Comparison of ENCODE assay signal across 32 cellular contexts in genomic region chr10:14293516-14293915, GRCh38.
"Had no signal": no experiment of that assay in that cellular context is flagged by ENCODE, and none has a peak within 500 bp of the region (broad histone marks: within the 10 kb centered on the region; RNA-seq: fewer than 3 reads in every experiment).

No MANE protein-coding gene starts in this region.

- FAIRE-seq: islet of Langerhans, small intestine, TTC549, urothelium cell line had no signal

- H3K36me3 Mint-ChIP-seq: activated naive CD4-positive, alpha-beta T cell treated with anti-CD3 and anti-CD28 coated beads, Interleukin-2, amount 10 ng/mL, durations not matched to agents 7 days and 5 days; stimulated activated effector memory CD8-positive, alpha-beta T cell treated with anti-CD3 and anti-CD28 coated beads, Interleukin-12 subunit alpha, Interleukin-12 subunit beta, amount 100 ng/mL, for 72 hours had no signal

- H3K4me3 ChIP-seq: breast epithelium, colonic mucosa, dorsolateral prefrontal cortex, heart right ventricle, left lung, lower lobe of right lung, mucosa of descending colon, prostate gland, thoracic aorta had no signal

- H3K9me3 Mint-ChIP-seq: natural killer cell treated with Interleukin-12 subunit alpha and Interleukin-12 subunit beta and Interleukin-15 and Interleukin-18, amount 100 ng/mL, for 72 hours had no signal

- H3K4me1 ChIP-seq: breast epithelium, colonic mucosa, left lung, lower lobe of right lung, prostate gland had no signal

- H3K27me3 ChIP-seq: breast epithelium, colonic mucosa, left lung had no signal

- H3K4me1 Mint-ChIP-seq: activated CD4-positive, alpha-beta T cell treated with anti-CD3 and anti-CD28 coated beads, Interleukin-2, amount 10 ng/mL, durations not matched to agents 24 days and 14 days; activated naive CD4-positive, alpha-beta T cell treated with anti-CD3 and anti-CD28 coated beads, Interleukin-2, amount 10 ng/mL, durations not matched to agents 7 days and 5 days; stimulated activated effector memory CD8-positive, alpha-beta T cell treated with anti-CD3 and anti-CD28 coated beads, Interleukin-12 subunit alpha, Interleukin-12 subunit beta, amount 100 ng/mL, for 72 hours had no signal

- ATAC-seq: heart right ventricle; left lung; lower lobe of right lung; mucosa of descending colon; natural killer cell treated with Interleukin-12 subunit alpha and Interleukin-12 subunit beta and Interleukin-15 and Interleukin-18, amount 100 ng/mL, for 72 hours; sciatic nerve; stimulated activated effector memory CD8-positive, alpha-beta T cell treated with anti-CD3 and anti-CD28 coated beads, Interleukin-12 subunit alpha, Interleukin-12 subunit beta, amount 100 ng/mL, for 72 hours had no signal

- H3K9me3 ChIP-seq: colonic mucosa, mucosa of descending colon, prostate gland, thoracic aorta had no signal

- H3K27ac Mint-ChIP-seq: activated CD4-positive, alpha-beta memory T cell treated with anti-CD3 and anti-CD28 coated beads for 36 hours; activated CD4-positive, alpha-beta T cell treated with anti-CD3 and anti-CD28 coated beads, Interleukin-2, amount 10 ng/mL, durations not matched to agents 24 days and 14 days; activated naive CD4-positive, alpha-beta T cell treated with anti-CD3 and anti-CD28 coated beads, Interleukin-2, amount 10 ng/mL, durations not matched to agents 7 days and 5 days; activated T-cell treated with anti-CD3 and anti-CD28 coated beads, Interleukin-2, amount 50 U/mL, for 24 hours; natural killer cell treated with Interleukin-12 subunit alpha and Interleukin-12 subunit beta and Interleukin-15 and Interleukin-18, amount 100 ng/mL, for 72 hours; stimulated activated effector memory CD8-positive, alpha-beta T cell treated with anti-CD3 and anti-CD28 coated beads, Interleukin-12 subunit alpha, Interleukin-12 subunit beta, amount 100 ng/mL, for 72 hours; stimulated activated naive CD8-positive, alpha-beta T cell treated with anti-CD3 and anti-CD28 coated beads, Interleukin-15, Interleukin-2, amounts not matched to agents 100 ng/mL and 50 ng/mL, for 24 hours had no signal

- DNase-seq: activated CD4-positive, alpha-beta memory T cell treated with anti-CD3 and anti-CD28 coated beads for 36 hours; activated CD4-positive, alpha-beta T cell treated with anti-CD3 and anti-CD28 coated beads, Interleukin-2, amount 10 ng/mL, durations not matched to agents 24 days and 14 days; activated CD4-positive, CD25-positive, alpha-beta regulatory T cell treated with anti-CD3 and anti-CD28 coated beads, Interleukin-2, amount 50 U/mL, for 72 hours; activated CD8-positive, alpha-beta memory T cell treated with anti-CD3 and anti-CD28 coated beads, Interleukin-2, amount 50 U/mL, for 48 hours; activated gamma-delta T cell; activated naive CD4-positive, alpha-beta T cell treated with anti-CD3 and anti-CD28 coated beads, Interleukin-2, amount 10 ng/mL, durations not matched to agents 7 days and 5 days; activated T-cell treated with anti-CD3 and anti-CD28 coated beads, Interleukin-2, amount 50 U/mL, for 24 hours; amygdala; colonic mucosa; dorsolateral prefrontal cortex; effector memory CD4-positive, alpha-beta T cell; erythroblast; foreskin melanocyte; heart right ventricle; left lung; lower lobe of right lung; mucosa of descending colon; retina; small intestine; stimulated activated CD4-positive, alpha-beta T cell treated with anti-CD3 and anti-CD28 coated beads, Interleukin-4, amount 100 ng/mL, for 24 hours; T-helper 9 cell; trophoblast cell had no signal

- H3K4me3 Mint-ChIP-seq: activated CD4-positive, alpha-beta memory T cell treated with anti-CD3 and anti-CD28 coated beads for 36 hours; activated CD4-positive, alpha-beta T cell treated with anti-CD3 and anti-CD28 coated beads, Interleukin-2, amount 10 ng/mL, durations not matched to agents 24 days and 14 days; activated naive CD4-positive, alpha-beta T cell treated with anti-CD3 and anti-CD28 coated beads, Interleukin-2, amount 10 ng/mL, durations not matched to agents 7 days and 5 days; activated T-cell treated with anti-CD3 and anti-CD28 coated beads, Interleukin-2, amount 50 U/mL, for 24 hours; natural killer cell treated with Interleukin-12 subunit alpha and Interleukin-12 subunit beta and Interleukin-15 and Interleukin-18, amount 100 ng/mL, for 72 hours; stimulated activated effector memory CD8-positive, alpha-beta T cell treated with anti-CD3 and anti-CD28 coated beads, Interleukin-12 subunit alpha, Interleukin-12 subunit beta, amount 100 ng/mL, for 72 hours; stimulated activated naive CD8-positive, alpha-beta T cell treated with anti-CD3 and anti-CD28 coated beads, Interleukin-15, Interleukin-2, amounts not matched to agents 100 ng/mL and 50 ng/mL, for 24 hours had no signal

- H3K27ac ChIP-seq: breast epithelium, colonic mucosa, dorsolateral prefrontal cortex, heart right ventricle, left lung, lower lobe of right lung, prostate gland, thoracic aorta had no signal

- H3K36me3 ChIP-seq: breast epithelium, colonic mucosa, heart right ventricle, left lung, lower lobe of right lung, prostate gland, thoracic aorta had no signal
